1 cellular context compared by ENCODE assay signal in the genomic region with DNA sequence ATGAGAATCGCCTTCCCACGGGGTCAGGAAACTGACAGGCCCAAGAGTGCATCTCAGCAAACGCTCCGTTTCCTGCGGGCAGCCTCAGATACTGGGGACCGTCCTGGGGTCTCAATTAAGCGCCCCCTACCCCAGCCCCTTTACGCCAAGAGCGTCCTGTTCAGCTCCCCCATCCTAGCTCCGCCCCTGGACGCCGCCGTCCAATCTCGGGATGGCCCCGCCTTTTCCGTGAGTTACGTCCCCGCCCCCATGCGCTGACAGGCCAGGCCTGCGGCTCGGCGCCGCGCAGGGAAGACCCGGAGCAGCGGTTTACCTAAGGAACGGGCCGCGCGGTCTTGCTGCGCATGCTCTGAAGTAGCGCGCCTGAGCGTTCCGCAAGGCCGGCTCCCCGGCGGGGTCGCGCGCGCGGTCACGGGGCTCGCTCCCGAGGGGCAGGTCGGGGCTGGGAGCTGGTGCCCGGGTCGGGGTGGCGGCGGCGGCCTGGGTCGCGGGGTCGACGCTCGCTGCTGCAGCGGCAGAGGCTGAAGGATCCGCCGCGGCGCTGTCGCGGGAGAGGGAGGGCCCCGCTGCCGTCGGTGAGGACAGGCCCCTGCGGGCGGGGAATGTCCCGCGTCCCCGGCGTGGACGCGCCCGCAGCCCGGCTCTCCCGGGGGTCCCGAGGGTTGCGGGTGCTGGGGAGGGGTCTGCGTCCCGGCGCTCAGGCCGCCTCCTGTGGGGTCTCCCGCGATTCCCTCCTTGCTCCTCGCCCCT.
TF ChIP-seq lines count a peak whose summit lies in the region.

A gene with protein sequence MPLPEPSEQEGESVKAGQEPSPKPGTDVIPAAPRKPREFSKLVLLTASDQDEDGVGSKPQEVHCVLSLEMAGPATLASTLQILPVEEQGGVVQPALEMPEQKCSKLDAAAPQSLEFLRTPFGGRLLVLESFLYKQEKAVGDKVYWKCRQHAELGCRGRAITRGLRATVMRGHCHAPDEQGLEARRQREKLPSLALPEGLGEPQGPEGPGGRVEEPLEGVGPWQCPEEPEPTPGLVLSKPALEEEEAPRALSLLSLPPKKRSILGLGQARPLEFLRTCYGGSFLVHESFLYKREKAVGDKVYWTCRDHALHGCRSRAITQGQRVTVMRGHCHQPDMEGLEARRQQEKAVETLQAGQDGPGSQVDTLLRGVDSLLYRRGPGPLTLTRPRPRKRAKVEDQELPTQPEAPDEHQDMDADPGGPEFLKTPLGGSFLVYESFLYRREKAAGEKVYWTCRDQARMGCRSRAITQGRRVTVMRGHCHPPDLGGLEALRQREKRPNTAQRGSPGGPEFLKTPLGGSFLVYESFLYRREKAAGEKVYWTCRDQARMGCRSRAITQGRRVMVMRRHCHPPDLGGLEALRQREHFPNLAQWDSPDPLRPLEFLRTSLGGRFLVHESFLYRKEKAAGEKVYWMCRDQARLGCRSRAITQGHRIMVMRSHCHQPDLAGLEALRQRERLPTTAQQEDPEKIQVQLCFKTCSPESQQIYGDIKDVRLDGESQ (plus strand): TSS at position 352 of the 750 bp plus-strand sequence. CDS start 17,755 bp downstream, outside the sequence.

TF ChIP-seq in H1, 55 proteins besides CTCF, POLR2A, EP300 and RAD21 (continued from another document):
- TF ChIP-seq, protein P1, sequence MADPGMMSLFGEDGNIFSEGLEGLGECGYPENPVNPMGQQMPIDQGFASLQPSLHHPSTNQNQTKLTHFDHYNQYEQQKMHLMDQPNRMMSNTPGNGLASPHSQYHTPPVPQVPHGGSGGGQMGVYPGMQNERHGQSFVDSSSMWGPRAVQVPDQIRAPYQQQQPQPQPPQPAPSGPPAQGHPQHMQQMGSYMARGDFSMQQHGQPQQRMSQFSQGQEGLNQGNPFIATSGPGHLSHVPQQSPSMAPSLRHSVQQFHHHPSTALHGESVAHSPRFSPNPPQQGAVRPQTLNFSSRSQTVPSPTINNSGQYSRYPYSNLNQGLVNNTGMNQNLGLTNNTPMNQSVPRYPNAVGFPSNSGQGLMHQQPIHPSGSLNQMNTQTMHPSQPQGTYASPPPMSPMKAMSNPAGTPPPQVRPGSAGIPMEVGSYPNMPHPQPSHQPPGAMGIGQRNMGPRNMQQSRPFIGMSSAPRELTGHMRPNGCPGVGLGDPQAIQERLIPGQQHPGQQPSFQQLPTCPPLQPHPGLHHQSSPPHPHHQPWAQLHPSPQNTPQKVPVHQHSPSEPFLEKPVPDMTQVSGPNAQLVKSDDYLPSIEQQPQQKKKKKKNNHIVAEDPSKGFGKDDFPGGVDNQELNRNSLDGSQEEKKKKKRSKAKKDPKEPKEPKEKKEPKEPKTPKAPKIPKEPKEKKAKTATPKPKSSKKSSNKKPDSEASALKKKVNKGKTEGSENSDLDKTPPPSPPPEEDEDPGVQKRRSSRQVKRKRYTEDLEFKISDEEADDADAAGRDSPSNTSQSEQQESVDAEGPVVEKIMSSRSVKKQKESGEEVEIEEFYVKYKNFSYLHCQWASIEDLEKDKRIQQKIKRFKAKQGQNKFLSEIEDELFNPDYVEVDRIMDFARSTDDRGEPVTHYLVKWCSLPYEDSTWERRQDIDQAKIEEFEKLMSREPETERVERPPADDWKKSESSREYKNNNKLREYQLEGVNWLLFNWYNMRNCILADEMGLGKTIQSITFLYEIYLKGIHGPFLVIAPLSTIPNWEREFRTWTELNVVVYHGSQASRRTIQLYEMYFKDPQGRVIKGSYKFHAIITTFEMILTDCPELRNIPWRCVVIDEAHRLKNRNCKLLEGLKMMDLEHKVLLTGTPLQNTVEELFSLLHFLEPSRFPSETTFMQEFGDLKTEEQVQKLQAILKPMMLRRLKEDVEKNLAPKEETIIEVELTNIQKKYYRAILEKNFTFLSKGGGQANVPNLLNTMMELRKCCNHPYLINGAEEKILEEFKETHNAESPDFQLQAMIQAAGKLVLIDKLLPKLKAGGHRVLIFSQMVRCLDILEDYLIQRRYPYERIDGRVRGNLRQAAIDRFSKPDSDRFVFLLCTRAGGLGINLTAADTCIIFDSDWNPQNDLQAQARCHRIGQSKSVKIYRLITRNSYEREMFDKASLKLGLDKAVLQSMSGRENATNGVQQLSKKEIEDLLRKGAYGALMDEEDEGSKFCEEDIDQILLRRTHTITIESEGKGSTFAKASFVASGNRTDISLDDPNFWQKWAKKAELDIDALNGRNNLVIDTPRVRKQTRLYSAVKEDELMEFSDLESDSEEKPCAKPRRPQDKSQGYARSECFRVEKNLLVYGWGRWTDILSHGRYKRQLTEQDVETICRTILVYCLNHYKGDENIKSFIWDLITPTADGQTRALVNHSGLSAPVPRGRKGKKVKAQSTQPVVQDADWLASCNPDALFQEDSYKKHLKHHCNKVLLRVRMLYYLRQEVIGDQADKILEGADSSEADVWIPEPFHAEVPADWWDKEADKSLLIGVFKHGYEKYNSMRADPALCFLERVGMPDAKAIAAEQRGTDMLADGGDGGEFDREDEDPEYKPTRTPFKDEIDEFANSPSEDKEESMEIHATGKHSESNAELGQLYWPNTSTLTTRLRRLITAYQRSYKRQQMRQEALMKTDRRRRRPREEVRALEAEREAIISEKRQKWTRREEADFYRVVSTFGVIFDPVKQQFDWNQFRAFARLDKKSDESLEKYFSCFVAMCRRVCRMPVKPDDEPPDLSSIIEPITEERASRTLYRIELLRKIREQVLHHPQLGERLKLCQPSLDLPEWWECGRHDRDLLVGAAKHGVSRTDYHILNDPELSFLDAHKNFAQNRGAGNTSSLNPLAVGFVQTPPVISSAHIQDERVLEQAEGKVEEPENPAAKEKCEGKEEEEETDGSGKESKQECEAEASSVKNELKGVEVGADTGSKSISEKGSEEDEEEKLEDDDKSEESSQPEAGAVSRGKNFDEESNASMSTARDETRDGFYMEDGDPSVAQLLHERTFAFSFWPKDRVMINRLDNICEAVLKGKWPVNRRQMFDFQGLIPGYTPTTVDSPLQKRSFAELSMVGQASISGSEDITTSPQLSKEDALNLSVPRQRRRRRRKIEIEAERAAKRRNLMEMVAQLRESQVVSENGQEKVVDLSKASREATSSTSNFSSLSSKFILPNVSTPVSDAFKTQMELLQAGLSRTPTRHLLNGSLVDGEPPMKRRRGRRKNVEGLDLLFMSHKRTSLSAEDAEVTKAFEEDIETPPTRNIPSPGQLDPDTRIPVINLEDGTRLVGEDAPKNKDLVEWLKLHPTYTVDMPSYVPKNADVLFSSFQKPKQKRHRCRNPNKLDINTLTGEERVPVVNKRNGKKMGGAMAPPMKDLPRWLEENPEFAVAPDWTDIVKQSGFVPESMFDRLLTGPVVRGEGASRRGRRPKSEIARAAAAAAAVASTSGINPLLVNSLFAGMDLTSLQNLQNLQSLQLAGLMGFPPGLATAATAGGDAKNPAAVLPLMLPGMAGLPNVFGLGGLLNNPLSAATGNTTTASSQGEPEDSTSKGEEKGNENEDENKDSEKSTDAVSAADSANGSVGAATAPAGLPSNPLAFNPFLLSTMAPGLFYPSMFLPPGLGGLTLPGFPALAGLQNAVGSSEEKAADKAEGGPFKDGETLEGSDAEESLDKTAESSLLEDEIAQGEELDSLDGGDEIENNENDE (IDR thresholded peaks at IDR 0.05; ENCODE audit: insufficient replicate concordance, low read length) = no peak
- TF ChIP-seq GTF2F1 (IDR thresholded peaks at IDR 0.05; ENCODE audit: borderline replicate concordance, low read depth, low read length) = no peak
- TF ChIP-seq ASH2L (IDR thresholded peaks at IDR 0.05; ENCODE audit: low read length) = peak; percentile 44
- peak; percentile 57 for TF ChIP-seq NANOG (IDR thresholded peaks at IDR 0.05; ENCODE audit: insufficient read depth, low read depth, low read length, poor library complexity, severe bottlenecking)
